Comparison of ENCODE assay signal across 26 cellular contexts in genomic region chr11:85913486-85913885, GRCh38. TPM values are rescaled to one million over a fixed set of nuclear protein-coding genes. Genes with fewer than 3 reads are reported as not detected.
"Had no signal": no experiment of that assay in that cellular context is flagged by ENCODE, and none has a peak within 500 bp of the region (broad histone marks: within the 10 kb centered on the region; RNA-seq: fewer than 3 reads in every experiment).

No MANE protein-coding gene starts in this region.

- H3K9me3 ChIP-seq: adrenal gland, esophagus squamous epithelium, neutrophil, ovary, psoas muscle had no signal

- DNase-seq: activated B cell treated with CpG ODN at 0.5 μM for 24 hours; activated CD4-positive, alpha-beta T cell treated with anti-CD3 and anti-CD28 coated beads for 36 hours; activated CD4-positive, alpha-beta T cell treated with anti-CD3 and anti-CD28 coated beads, Interleukin-2, amount 50 U/mL, for 4 hours; activated CD8-positive, alpha-beta memory T cell treated with anti-CD3 and anti-CD28 coated beads for 24 hours; activated CD8-positive, alpha-beta memory T cell treated with anti-CD3 and anti-CD28 coated beads, Interleukin-2, amount 50 U/mL, for 4 hours; activated naive CD4-positive, alpha-beta T cell; activated T-cell treated with anti-CD3 and anti-CD28 coated beads, Interleukin-2, amount 50 U/mL, for 4 hours; adrenal gland; cerebellar nuclear complex; esophagus squamous epithelium; head of caudate nucleus; hypothalamus; ovary; psoas muscle; stimulated activated CD4-positive, alpha-beta T cell treated with anti-CD3 and anti-CD28 coated beads, Interleukin-4, amount 100 ng/mL, for 24 hours; stimulated activated naive CD8-positive, alpha-beta T cell treated with anti-CD3 and anti-CD28 coated beads, Interleukin-15, Interleukin-2, amounts not matched to agents 100 U/mL and 50 U/mL, for 24 hours; substantia nigra; tibial artery had no signal

- H3K4me3 ChIP-seq: adrenal gland, coronary artery, esophagus squamous epithelium, gastroesophageal sphincter, ovary, psoas muscle, right atrium auricular region, tibial artery had no signal

- H3K4me1 ChIP-seq: adrenal gland, esophagus squamous epithelium, gastroesophageal sphincter, psoas muscle, right atrium auricular region, tibial artery had no signal

- ATAC-seq: activated CD4-positive, alpha-beta T cell treated with anti-CD3 and anti-CD28 coated beads for 36 hours; activated T-cell treated with anti-CD3 and anti-CD28 coated beads, Interleukin-2, amount 50 U/mL, for 4 hours; gastroesophageal sphincter; psoas muscle; stimulated activated naive CD8-positive, alpha-beta T cell treated with anti-CD3 and anti-CD28 coated beads, Interleukin-15, Interleukin-2, amounts not matched to agents 100 U/mL and 50 U/mL, for 24 hours had no signal

- H3K27me3 ChIP-seq: adrenal gland, esophagus squamous epithelium, gastroesophageal sphincter, neutrophil, ovary, right atrium auricular region, tibial artery had no signal

- H3K36me3 ChIP-seq: adrenal gland, esophagus squamous epithelium, gastroesophageal sphincter, neutrophil, ovary, right atrium auricular region, tibial artery had no signal

- H3K27ac ChIP-seq: adrenal gland, coronary artery, esophagus squamous epithelium, gastroesophageal sphincter, neutrophil, ovary, psoas muscle, right atrium auricular region, tibial artery had no signal

RNA-seq across cellular contexts. Expression of gene CCDC83, which starts 58.3 kb away (rescaled TPM):
- total RNA-seq: activated B cell treated with CpG ODN at 0.5 μM for 24 hours; activated CD4-positive, alpha-beta T cell treated with anti-CD3 and anti-CD28 coated beads for 36 hours; activated T-cell treated with anti-CD3 and anti-CD28 coated beads, Interleukin-2, amount 50 U/mL, for 4 hours; activated T-helper 2 cell treated with anti-CD3 and anti-CD28 coated beads, Interferon-gamma antibody, Interleukin-2, Interleukin-4, amounts not matched to agents 10 μg/mL and 5 μg/mL and 100 μg/mL, durations not matched to agents 14 hours and 24 hours and 36 hours; adrenal gland; bronchial epithelial cell; esophagus squamous epithelium; gastroesophageal sphincter; liver; ovary; psoas muscle; right atrium auricular region; urinary bladder had no signal
- polyA plus RNA-seq: adrenal gland, liver, ovary, psoas muscle, urinary bladder had no signal
